Comparison of ENCODE assay signal across 7 cellular contexts in the genomic region with DNA sequence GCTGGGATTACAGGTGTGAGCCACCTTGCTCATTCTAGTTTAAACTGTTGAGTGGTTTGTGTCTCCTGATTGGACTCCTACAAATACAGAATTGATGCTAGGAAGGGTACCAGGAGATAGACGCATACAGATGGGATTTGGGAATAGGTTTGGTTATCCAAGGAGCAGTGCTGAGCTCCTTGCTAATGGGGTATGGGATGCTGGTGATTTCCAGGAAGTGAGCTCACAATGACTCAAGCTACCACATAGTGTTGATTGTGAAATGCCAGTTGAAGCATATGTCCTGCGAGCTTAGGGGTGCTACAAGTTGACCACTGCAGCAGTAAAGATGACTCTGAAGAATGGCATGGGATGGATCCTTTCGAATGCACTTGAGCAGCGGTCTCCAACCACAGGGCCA.
DNase-seq lines count a peak whose midpoint lies in the region; TF ChIP-seq lines count a peak whose summit lies in the region.
"Not testable (repeated sequence)": the region's sequence is repeated elsewhere in the genome, so short reads cannot be mapped to it uniquely, and the experiment has no call there.

No MANE protein-coding gene starts in this region.

- not testable (repeated sequence) for TF ChIP-seq CTCF in AG09309 (IDR thresholded peaks at IDR 0.05; ENCODE audit: control insufficient read depth, insufficient read depth, low read depth, low read length, missing control alignments); RWPE1 (conservative IDR thresholded peaks at IDR 0.05; ENCODE audit: low read depth); brain microvascular endothelial cell (IDR thresholded peaks at IDR 0.05; ENCODE audit: low read depth, low read length, missing control alignments); fibroblast of lung (conservative IDR thresholded peaks at IDR 0.05 in 1 of 2, IDR thresholded peaks at IDR 0.05 in 1 of 2; ENCODE audit: low read depth in 1 of 2, low read length in 2 of 2)

- not testable (repeated sequence) for H3K9me2 ChIP-seq in GM23248 (ENCODE audit: insufficient read depth)

- not testable (repeated sequence) for H3K4me1 ChIP-seq in GM23248 (ENCODE audit: insufficient read depth); fibroblast of lung (ENCODE audit: control insufficient read depth, extremely low read depth, insufficient read depth, low read length)

- in situ Hi-C loops in GM23248 (cut with MboI); brain microvascular endothelial cell (cut with HindIII; ENCODE audit: low pct_ligation_motif_present, low sequenced_read_pairs): not testable (repeated sequence)

- peak; percentile 68 for DNase-seq in AG09309 (ENCODE audit: low read depth)
- DNase-seq in GM23248: peak; percentile 77
- DNase-seq in M059J (ENCODE audit: low read depth): peak; percentile 80
- DNase-seq in RWPE1 (ENCODE audit: low spot score): peak; percentile 25
- peak; percentile 83 for DNase-seq in brain microvascular endothelial cell
- DNase-seq in fibroblast of lung (ENCODE audit: low read depth in 2 of 2): peak; percentile 73 to 80
- peak; percentile 64 for DNase-seq in kidney tubule cell (ENCODE audit: low spot score)

- not testable (repeated sequence) for H3K9ac ChIP-seq in GM23248; fibroblast of lung (ENCODE audit: insufficient read depth, low read length)

- not testable (repeated sequence) for H3K9me3 ChIP-seq in GM23248 (ENCODE audit: low read depth); fibroblast of lung (ENCODE audit: control insufficient read depth, insufficient read depth, low read depth, low read length)

- H3K27me3 ChIP-seq in GM23248 (replicated peaks; ENCODE audit: insufficient read depth); brain microvascular endothelial cell (replicated peaks); fibroblast of lung (ENCODE audit: control insufficient read depth, insufficient read depth, low read length): not testable (repeated sequence)

- POLR2A ChIA-PET in RWPE1 (lab: Yijun Ruan, JAX; ENCODE audit: low non-redundant PET): not testable (repeated sequence)

- not testable (repeated sequence) for H3K4me3 ChIP-seq in AG09309 (ENCODE audit: control insufficient read depth, low read depth, low read length); GM23248; brain microvascular endothelial cell (ENCODE audit: low read depth, low read length); fibroblast of lung (replicated peaks in 1 of 4; ENCODE audit: control extremely low read depth in 1 of 4, insufficient read depth in 1 of 4, low read depth in 3 of 4, low read length in 4 of 4)

- peak overlapping the region; percentile 49 for H3K27ac ChIP-seq in GM23248
- H3K27ac ChIP-seq in RWPE1, brain microvascular endothelial cell: not testable (repeated sequence)
- peak overlapping the region; percentile 75 for H3K27ac ChIP-seq in fibroblast of lung (ENCODE audit: insufficient read depth, low read length)

- not testable (repeated sequence) for H3F3A ChIP-seq in GM23248 (ENCODE audit: insufficient read depth)

- H2AFZ ChIP-seq in GM23248; fibroblast of lung (ENCODE audit: low read length): not testable (repeated sequence)

- H3K79me2 ChIP-seq in GM23248 (ENCODE audit: insufficient read depth); fibroblast of lung (ENCODE audit: control insufficient read depth, insufficient read depth, low read length): not testable (repeated sequence)

- not testable (repeated sequence) for H4K20me1 ChIP-seq in GM23248 (ENCODE audit: insufficient read depth); fibroblast of lung (ENCODE audit: control insufficient read depth, extremely low read depth, insufficient read depth, low read length)

- H3K4me2 ChIP-seq in GM23248 (ENCODE audit: unreplicated experiment): peak overlapping the region; percentile 43
- not testable (repeated sequence) for H3K4me2 ChIP-seq in fibroblast of lung (ENCODE audit: extremely low read depth, insufficient read depth, low read length)

- 15 to 32% methylated on average over 2 of the region's 4 CpGs for WGBS in GM23248 (ENCODE audit: low coverage in 1 of 2, low lambda C conversion rate in 2 of 2, missing lambda C conversion rate in 2 of 2), 2 experiments

- not testable (repeated sequence) for H3K36me3 ChIP-seq in GM23248 (ENCODE audit: low read depth); brain microvascular endothelial cell (replicated peaks); fibroblast of lung (ENCODE audit: control insufficient read depth, insufficient read depth, low read length)

- CTCF ChIA-PET in RWPE1 (lab: Yijun Ruan, JAX): not testable (repeated sequence)

Comparison
In these comparisons a context has a peak if more than half of its experiments do, and no peak if none do; other contexts are left out.
1. DNase-seq: peak in every context shown above with its lines; median percentile 83 in brain microvascular endothelial cell; 80 in M059J; 77 in GM23248; 76 in fibroblast of lung; 68 in AG09309; 64 in kidney tubule cell; 25 in RWPE1.